In genomic region chr5:73564644-73565165, GRCh38 we compare ENCODE assay signal across 8 cellular contexts. TPM values are rescaled to one million over a fixed set of nuclear protein-coding genes. Genes with fewer than 3 reads are reported as not detected.
DNase-seq lines count a peak whose midpoint lies in the region; ATAC-seq and TF ChIP-seq lines count a peak whose summit lies in the region.

No MANE protein-coding gene starts in this region.

- no peaks in the 10 kb centered on the region for H3K27me3 ChIP-seq in HL-60 (ENCODE audit: insufficient read depth, poor library complexity, severe bottlenecking)
- H3K27me3 ChIP-seq in rectal smooth muscle tissue (ENCODE audit: control insufficient read depth, insufficient read depth, low read length), result peaks cover 2% of the 10 kb centered on the region

- peaks cover 4% of the 10 kb centered on the region for H3K36me3 ChIP-seq in rectal smooth muscle tissue (ENCODE audit: control insufficient read depth, insufficient read depth, low read length)

- H3K4me3 Mint-ChIP-seq in activated CD8-positive, alpha-beta T cell treated with anti-CD3 and anti-CD28 coated beads for 36 hours, result peak overlapping the region; percentile 99

- H3K4me3 ChIP-seq in HL-60 (replicated peaks; ENCODE audit: insufficient read depth, low read length) (peak overlapping the region; percentile 87), rectal smooth muscle tissue (ENCODE audit: low read length) (peak overlapping the region; percentile 99)

- H3K4me1 ChIP-seq in rectal smooth muscle tissue (ENCODE audit: control insufficient read depth, insufficient read depth, low read length), result peaks cover 8% of the 10 kb centered on the region

- H3K36me3 Mint-ChIP-seq in activated CD8-positive, alpha-beta T cell treated with anti-CD3 and anti-CD28 coated beads for 36 hours (ENCODE audit: low read depth), result peaks cover 30% of the 10 kb centered on the region

- H3K9ac ChIP-seq in rectal smooth muscle tissue (ENCODE audit: low read length), result peak overlapping the region; percentile 86

- peak overlapping the region; percentile 100 for H3K27ac Mint-ChIP-seq in activated CD8-positive, alpha-beta T cell treated with anti-CD3 and anti-CD28 coated beads for 36 hours

- ATAC-seq in GM19023 (IDR thresholded peaks at IDR 0.05; ENCODE audit: unreplicated experiment) (peak; percentile 8), HG02970 (IDR thresholded peaks at IDR 0.05; ENCODE audit: low FRiP score, unreplicated experiment) (no peak)
- ATAC-seq in activated CD8-positive, alpha-beta T cell treated with anti-CD3 and anti-CD28 coated beads for 36 hours, result no peak

- POLR2A ChIA-PET in activated CD8-positive, alpha-beta T cell treated with anti-CD3 and anti-CD28 coated beads for 36 hours (lab: Charles Lee), result interaction anchor here (1.1 to 2.0 kb wide), 6 partner anchors 8 to 66 kb away, joined by 3 to 14 read pairs (median 4); partner anchors contain the start of gene BTF3

- no peaks in the 10 kb centered on the region for H3K27me3 Mint-ChIP-seq in activated CD8-positive, alpha-beta T cell treated with anti-CD3 and anti-CD28 coated beads for 36 hours

- intact Hi-C loops in activated CD8-positive, alpha-beta T cell treated with anti-CD3 and anti-CD28 coated beads for 36 hours (cut with micrococcal nuclease), result no loop called here

- CTCF ChIA-PET in activated CD8-positive, alpha-beta T cell treated with anti-CD3 and anti-CD28 coated beads for 36 hours (lab: Charles Lee), result interaction anchor here (1.0 to 5.0 kb wide), 4 partner anchors 11 to 45 kb away, joined by 3 to 23 read pairs (median 7); no protein-coding TSS in a partner anchor

- DNase-seq in HL-60 (ENCODE audit: low read depth in 1 of 2, low spot score in 1 of 2) (peak in 1 of 2 experiments; percentile 2), germinal center (ENCODE audit: low spot score) (peak; percentile 6), HuH-7 (ENCODE audit: low spot score) (no peak), inferior parietal cortex (ENCODE audit: extremely low spot score) (no peak)
- DNase-seq in activated CD8-positive, alpha-beta T cell treated with anti-CD3 and anti-CD28 coated beads for 36 hours, result peak; percentile 41

- peak overlapping the region; percentile 84 for H3K27ac ChIP-seq in HL-60 (replicated peaks)
- H3K27ac ChIP-seq in rectal smooth muscle tissue (ENCODE audit: low read depth, low read length), result peak overlapping the region; percentile 90

- H3K9me3 Mint-ChIP-seq in activated CD8-positive, alpha-beta T cell treated with anti-CD3 and anti-CD28 coated beads for 36 hours, result no peaks in the 10 kb centered on the region

- TF ChIP-seq CTCF in HL-60 (IDR thresholded peaks at IDR 0.05; ENCODE audit: insufficient read depth, low read length), result no peak
- TF ChIP-seq CTCF in activated CD8-positive, alpha-beta T cell treated with anti-CD3 and anti-CD28 coated beads for 36 hours (IDR thresholded peaks at IDR 0.05), result no peak

- peaks cover 41% of the 10 kb centered on the region for H3K4me1 Mint-ChIP-seq in activated CD8-positive, alpha-beta T cell treated with anti-CD3 and anti-CD28 coated beads for 36 hours (ENCODE audit: low read depth)

RNA-seq across cellular contexts. Expression of gene ANKRA2, which starts 0.7 kb away (rescaled TPM):
- 10 to 100 TPM; 20.2 to 22.0 TPM for total RNA-seq in activated CD8-positive, alpha-beta T cell treated with anti-CD3 and anti-CD28 coated beads for 36 hours

RNA-seq across cellular contexts. Expression of gene UTP15, which starts 0.8 kb away (rescaled TPM):
- 10 to 100 TPM; 30.6 to 34.6 TPM for total RNA-seq in activated CD8-positive, alpha-beta T cell treated with anti-CD3 and anti-CD28 coated beads for 36 hours

Comparison
In these comparisons a context has a peak if more than half of its experiments do, and no peak if none do; other contexts are left out.
1. DNase-seq: peak in activated CD8-positive, alpha-beta T cell treated with anti-CD3 and anti-CD28 coated beads for 36 hours (single experiment) and germinal center (single experiment); none in HuH-7 (single experiment) and inferior parietal cortex (single experiment).